ENCODE assay signal across 23 cellular contexts in the genomic region with DNA sequence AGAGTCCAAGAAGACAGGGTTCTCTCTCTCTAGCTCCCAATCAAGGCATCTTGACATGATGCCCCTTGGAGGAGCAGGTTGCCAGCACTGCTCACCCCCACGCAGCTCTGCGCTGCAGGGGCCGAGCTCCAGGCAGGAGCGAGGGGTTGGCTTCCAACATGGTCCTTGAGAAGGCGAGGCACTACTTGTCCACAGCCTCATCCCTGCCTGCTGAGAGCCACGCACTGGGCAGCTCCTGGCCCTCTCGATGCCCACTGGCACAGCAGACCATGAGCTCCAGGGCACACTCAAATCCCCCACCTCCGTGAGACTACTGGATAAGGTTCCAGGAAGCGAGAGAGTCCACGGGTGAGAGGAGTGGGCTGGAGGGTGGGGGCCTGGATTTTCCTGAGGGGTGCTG. TPM values are rescaled to one million over a fixed set of nuclear protein-coding genes. Genes with fewer than 3 reads are reported as not detected.
DNase-seq lines count a peak whose midpoint lies in the region; ATAC-seq and TF ChIP-seq lines count a peak whose summit lies in the region.
"Had no signal": no experiment of that assay in that cellular context is flagged by ENCODE, and none has a peak within 500 bp of the region (broad histone marks: within the 10 kb centered on the region; RNA-seq: fewer than 3 reads in every experiment).

No MANE protein-coding gene starts in this region.

- H3K4me1 ChIP-seq in left ventricle myocardium inferior = peaks cover 19% of the 10 kb centered on the region
- H3K4me1 ChIP-seq: A549, Peyer's patch, SJCRH30 had no signal

- H3K27ac ChIP-seq in left ventricle myocardium inferior (replicated peaks) = peak overlapping the region; percentile 45
- H3K27ac ChIP-seq: A549, KMS-11, Peyer's patch, SJCRH30 had no signal

- no peak overlapping the region for H3K4me3 ChIP-seq in left ventricle myocardium inferior
- H3K4me3 ChIP-seq: A549, Peyer's patch, SJCRH30 had no signal

- peaks cover 5% of the 10 kb centered on the region for H3K36me3 ChIP-seq in left ventricle myocardium inferior
- H3K36me3 ChIP-seq: Peyer's patch, SJCRH30 had no signal

- peaks cover 6% of the 10 kb centered on the region for H3K27me3 Mint-ChIP-seq in activated T-helper 1 cell treated with anti-CD3 and anti-CD28 coated beads, Interleukin-12 subunit alpha, Interleukin-12 subunit beta, Interleukin-2, Interleukin-4 antibody, amounts not matched to agents 30 ng/mL and 10 ng/mL and 1 ng/mL, durations not matched to agents 14 hours and 24 hours and 36 hours (ENCODE audit: insufficient read depth)

- H3K4me3 Mint-ChIP-seq in activated T-helper 1 cell treated with anti-CD3 and anti-CD28 coated beads, Interleukin-12 subunit alpha, Interleukin-12 subunit beta, Interleukin-2, Interleukin-4 antibody, amounts not matched to agents 30 ng/mL and 10 ng/mL and 1 ng/mL, durations not matched to agents 14 hours and 24 hours and 36 hours = no peak overlapping the region
- H3K4me3 Mint-ChIP-seq: B cell, CD14-positive monocyte had no signal

- ATAC-seq in left ventricle myocardium superior (no peak), left lobe of liver (no peak)
- ATAC-seq: A549 had no signal

- H3K27ac Mint-ChIP-seq in activated T-helper 1 cell treated with anti-CD3 and anti-CD28 coated beads, Interleukin-12 subunit alpha, Interleukin-12 subunit beta, Interleukin-2, Interleukin-4 antibody, amounts not matched to agents 30 ng/mL and 10 ng/mL and 1 ng/mL, durations not matched to agents 14 hours and 24 hours and 36 hours = no peak overlapping the region
- H3K27ac Mint-ChIP-seq: B cell had no signal

- H3K36me3 Mint-ChIP-seq in activated T-helper 1 cell treated with anti-CD3 and anti-CD28 coated beads, Interleukin-12 subunit alpha, Interleukin-12 subunit beta, Interleukin-2, Interleukin-4 antibody, amounts not matched to agents 30 ng/mL and 10 ng/mL and 1 ng/mL, durations not matched to agents 14 hours and 24 hours and 36 hours (ENCODE audit: low read depth) = no peaks in the 10 kb centered on the region

- no peak for TF ChIP-seq CTCF in left ventricle myocardium inferior (IDR thresholded peaks at IDR 0.05; ENCODE audit: borderline replicate concordance)

- no peaks in the 10 kb centered on the region for H3K9me3 ChIP-seq in left ventricle myocardium inferior (replicated peaks)
- H3K9me3 ChIP-seq: A549, Peyer's patch, SJCRH30 had no signal

- no peak for DNase-seq in left ventricle myocardium inferior
- DNase-seq in left ventricle myocardium superior = no peak
- peak; percentile 41 for DNase-seq in left lobe of liver (ENCODE audit: low spot score)
- DNase-seq in stimulated activated CD8-positive, alpha-beta memory T cell treated with anti-CD3 and anti-CD28 coated beads, Interleukin-4, amount 100 ng/mL, for 48 hours = peak; percentile 5
- no peak for DNase-seq in dermis blood vessel endothelial cell
- DNase-seq in activated T-helper 1 cell treated with anti-CD3 and anti-CD28 coated beads, Interleukin-12 subunit alpha, Interleukin-12 subunit beta, Interleukin-2, Interleukin-4 antibody, amounts not matched to agents 30 ng/mL and 10 ng/mL and 1 ng/mL, durations not matched to agents 14 hours and 24 hours and 36 hours (ENCODE audit: low spot score) = no peak
- no peak for DNase-seq in stimulated activated CD4-positive, alpha-beta T cell treated with anti-CD3 and anti-CD28 coated beads, Interleukin-15, amount 100 ng/mL, for 24 hours
- DNase-seq: EL, GF-D8, IMR-90, NCI-H1105, NCI-H146, NCI-H2081, NCI-H2171, NCI-H345, NCI-H524, NCI-H82, SJCRH30 had no signal

- intact Hi-C loops in left ventricle myocardium inferior (cut with micrococcal nuclease) (no loop called here), left ventricle myocardium superior (cut with micrococcal nuclease) (no loop called here)
- intact Hi-C loops in activated T-helper 1 cell treated with anti-CD3 and anti-CD28 coated beads, Interleukin-12 subunit alpha, Interleukin-12 subunit beta, Interleukin-2, Interleukin-4 antibody, amounts not matched to agents 30 ng/mL and 10 ng/mL and 1 ng/mL, durations not matched to agents 14 hours and 24 hours and 36 hours (cut with micrococcal nuclease) = no loop called here

- H3K4me1 Mint-ChIP-seq in activated T-helper 1 cell treated with anti-CD3 and anti-CD28 coated beads, Interleukin-12 subunit alpha, Interleukin-12 subunit beta, Interleukin-2, Interleukin-4 antibody, amounts not matched to agents 30 ng/mL and 10 ng/mL and 1 ng/mL, durations not matched to agents 14 hours and 24 hours and 36 hours (ENCODE audit: low read depth) = peaks cover 15% of the 10 kb centered on the region
- H3K4me1 Mint-ChIP-seq: B cell had no signal

- peaks cover 6% of the 10 kb centered on the region for H3K27me3 ChIP-seq in left ventricle myocardium inferior (ENCODE audit: low read depth)
- H3K27me3 ChIP-seq: Peyer's patch had no signal

- peaks cover 8% of the 10 kb centered on the region for H3K9me3 Mint-ChIP-seq in activated T-helper 1 cell treated with anti-CD3 and anti-CD28 coated beads, Interleukin-12 subunit alpha, Interleukin-12 subunit beta, Interleukin-2, Interleukin-4 antibody, amounts not matched to agents 30 ng/mL and 10 ng/mL and 1 ng/mL, durations not matched to agents 14 hours and 24 hours and 36 hours

RNA-seq across cellular contexts. Expression of a gene that starts 31.1 kb away (rescaled TPM):
- total RNA-seq in left ventricle myocardium inferior (30.7 TPM), left ventricle myocardium superior (36.0 TPM), left lobe of liver (5.8 TPM), dermis blood vessel endothelial cell (114 and 116 TPM in 2 replicates)
- total RNA-seq in activated T-helper 1 cell treated with anti-CD3 and anti-CD28 coated beads, Interleukin-12 subunit alpha, Interleukin-12 subunit beta, Interleukin-2, Interleukin-4 antibody, amounts not matched to agents 30 ng/mL and 10 ng/mL and 1 ng/mL, durations not matched to agents 14 hours and 24 hours and 36 hours = not detected in 2 replicates
- total RNA-seq: B cell, IMR-90, SJCRH30 had no signal

Comparison
In these comparisons a context has a peak if more than half of its experiments do, and no peak if none do; other contexts are left out.
1. DNase-seq: peak in left lobe of liver (single experiment) and stimulated activated CD8-positive, alpha-beta memory T cell treated with anti-CD3 and anti-CD28 coated beads, Interleukin-4, amount 100 ng/mL, for 48 hours (single experiment); none in left ventricle myocardium inferior (single experiment), left ventricle myocardium superior (single experiment), dermis blood vessel endothelial cell (single experiment), activated T-helper 1 cell treated with anti-CD3 and anti-CD28 coated beads, Interleukin-12 subunit alpha, Interleukin-12 subunit beta, Interleukin-2, Interleukin-4 antibody, amounts not matched to agents 30 ng/mL and 10 ng/mL and 1 ng/mL, durations not matched to agents 14 hours and 24 hours and 36 hours (single experiment) and stimulated activated CD4-positive, alpha-beta T cell treated with anti-CD3 and anti-CD28 coated beads, Interleukin-15, amount 100 ng/mL, for 24 hours (single experiment).